In genomic region chr14:34569750-34570149, GRCh38 we compare ENCODE assay signal across 28 cellular contexts.
"Had no signal": no experiment of that assay in that cellular context is flagged by ENCODE, and none has a peak within 500 bp of the region (broad histone marks: within the 10 kb centered on the region; RNA-seq: fewer than 3 reads in every experiment).

No MANE protein-coding gene starts in this region.

- FAIRE-seq: endothelial cell of umbilical vein, islet of Langerhans had no signal

- H3K36me3 Mint-ChIP-seq: natural killer cell treated with Interleukin-12 subunit alpha and Interleukin-12 subunit beta and Interleukin-15 and Interleukin-18, amount 100 ng/mL, for 72 hours had no signal

- DNase-seq: activated CD4-positive, alpha-beta T cell treated with anti-CD3 and anti-CD28 coated beads for 48 hours; activated CD4-positive, alpha-beta T cell treated with anti-CD3 and anti-CD28 coated beads, Interleukin-2, amount 50 U/mL, for 48 hours; activated CD8-positive, alpha-beta memory T cell treated with anti-CD3 and anti-CD28 coated beads, Interleukin-2, amount 10 ng/mL, durations not matched to agents 7 days and 5 days; cerebellar nuclear complex; colonic mucosa; effector CD8-positive, alpha-beta T cell; gastrocnemius medialis; glutamatergic neuron; lower lobe of right lung; spleen; stimulated activated naive CD4-positive, alpha-beta T cell treated with Interleukin-2 at 50 U/mL for 16 hours; T-helper 17 cell; T1000; uterus; WERI-Rb-1 had no signal

- H3K27ac Mint-ChIP-seq: activated CD8-positive, alpha-beta memory T cell treated with anti-CD3 and anti-CD28 coated beads, Interleukin-2, amount 10 ng/mL, durations not matched to agents 7 days and 5 days; activated naive CD4-positive, alpha-beta T cell treated with anti-CD3 and anti-CD28 coated beads, Interleukin-2, amount 50 U/mL, for 24 hours; natural killer cell treated with Interleukin-12 subunit alpha and Interleukin-12 subunit beta and Interleukin-15 and Interleukin-18, amount 100 ng/mL, for 72 hours; type B pancreatic cell had no signal

- H3K27ac ChIP-seq: ascending aorta, cardiac muscle cell, colonic mucosa, gastrocnemius medialis, left lung, lower lobe of right lung, spleen, uterus, WERI-Rb-1 had no signal

- H3K9me3 ChIP-seq: ascending aorta, colonic mucosa, gastrocnemius medialis, left lung, lower lobe of right lung, mucosa of descending colon, spleen, uterus had no signal

- H3K9me3 Mint-ChIP-seq: activated naive CD4-positive, alpha-beta T cell treated with anti-CD3 and anti-CD28 coated beads, Interleukin-2, amount 50 U/mL, for 24 hours; brain; natural killer cell treated with Interleukin-12 subunit alpha and Interleukin-12 subunit beta and Interleukin-15 and Interleukin-18, amount 100 ng/mL, for 72 hours; type B pancreatic cell had no signal

- H3K36me3 ChIP-seq: uterus had no signal

- ATAC-seq: activated CD4-positive, CD25-positive, alpha-beta regulatory T cell treated with anti-CD3 and anti-CD28 coated beads, Interleukin-2, amount 50 U/mL, for 24 hours; activated CD8-positive, alpha-beta memory T cell treated with anti-CD3 and anti-CD28 coated beads, Interleukin-2, amount 10 ng/mL, durations not matched to agents 7 days and 5 days; esophagus mucosa; gastrocnemius medialis; left lung; lower lobe of right lung; mucosa of descending colon; natural killer cell treated with Interleukin-12 subunit alpha and Interleukin-12 subunit beta and Interleukin-15 and Interleukin-18, amount 100 ng/mL, for 72 hours; right cardiac atrium; T-helper 17 cell had no signal

- H3K4me1 ChIP-seq: ascending aorta, colonic mucosa, gastrocnemius medialis, left lung, lower lobe of right lung, spleen, uterus had no signal

- H3K27me3 Mint-ChIP-seq: activated CD8-positive, alpha-beta memory T cell treated with anti-CD3 and anti-CD28 coated beads, Interleukin-2, amount 10 ng/mL, durations not matched to agents 7 days and 5 days; activated naive CD4-positive, alpha-beta T cell treated with anti-CD3 and anti-CD28 coated beads, Interleukin-2, amount 50 U/mL, for 24 hours; natural killer cell treated with Interleukin-12 subunit alpha and Interleukin-12 subunit beta and Interleukin-15 and Interleukin-18, amount 100 ng/mL, for 72 hours; T-helper 17 cell; type B pancreatic cell had no signal

- H3K4me1 Mint-ChIP-seq: activated CD8-positive, alpha-beta memory T cell treated with anti-CD3 and anti-CD28 coated beads, Interleukin-2, amount 10 ng/mL, durations not matched to agents 7 days and 5 days; activated naive CD4-positive, alpha-beta T cell treated with anti-CD3 and anti-CD28 coated beads, Interleukin-2, amount 50 U/mL, for 24 hours; brain; T-helper 17 cell had no signal

- H3K4me3 ChIP-seq: ascending aorta, cardiac muscle cell, colonic mucosa, gastrocnemius medialis, left lung, lower lobe of right lung, mucosa of descending colon, spleen, uterus had no signal

- H3K4me3 Mint-ChIP-seq: activated CD8-positive, alpha-beta memory T cell treated with anti-CD3 and anti-CD28 coated beads, Interleukin-2, amount 10 ng/mL, durations not matched to agents 7 days and 5 days; activated naive CD4-positive, alpha-beta T cell treated with anti-CD3 and anti-CD28 coated beads, Interleukin-2, amount 50 U/mL, for 24 hours; brain; natural killer cell treated with Interleukin-12 subunit alpha and Interleukin-12 subunit beta and Interleukin-15 and Interleukin-18, amount 100 ng/mL, for 72 hours; T-helper 17 cell; type B pancreatic cell had no signal

- H3K27me3 ChIP-seq: ascending aorta, cardiac muscle cell, colonic mucosa, gastrocnemius medialis, left lung, spleen, uterus had no signal
